ENCODE assay signal across 1 cellular context in the genomic region with DNA sequence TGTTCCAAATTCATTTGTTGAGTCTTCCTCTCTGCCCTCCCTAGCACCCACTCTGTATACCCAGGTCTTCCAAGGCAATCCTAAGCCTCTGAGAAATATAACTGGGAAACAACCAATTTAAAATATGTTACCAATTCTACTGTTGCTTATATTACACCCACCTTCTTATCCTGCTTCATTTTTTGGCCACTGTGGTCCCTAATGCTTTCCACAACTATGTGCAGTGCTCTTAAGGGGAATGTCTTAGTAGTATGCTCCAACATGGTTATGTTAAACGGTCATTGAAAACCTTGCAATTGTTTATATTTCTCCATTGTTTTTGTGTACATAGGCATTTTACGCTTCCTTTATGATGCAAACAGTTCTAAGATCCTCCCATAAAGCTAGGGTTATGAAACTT.
TF ChIP-seq lines count a peak whose summit lies in the region.

No MANE protein-coding gene starts in this region.

TF ChIP-seq in IMR-90, 13 proteins besides CTCF, POLR2A, EP300 and RAD21 (continued from another document):
- no peak for TF ChIP-seq RCOR1 (IDR thresholded peaks at IDR 0.05; ENCODE audit: insufficient replicate concordance, low read length)
- TF ChIP-seq MAFK (IDR thresholded peaks at IDR 0.05; ENCODE audit: low read depth, low read length), result no peak
- no peak for TF ChIP-seq MXI1 (IDR thresholded peaks at IDR 0.05; ENCODE audit: borderline replicate concordance, low read depth, low read length)
- TF ChIP-seq, protein P1, sequence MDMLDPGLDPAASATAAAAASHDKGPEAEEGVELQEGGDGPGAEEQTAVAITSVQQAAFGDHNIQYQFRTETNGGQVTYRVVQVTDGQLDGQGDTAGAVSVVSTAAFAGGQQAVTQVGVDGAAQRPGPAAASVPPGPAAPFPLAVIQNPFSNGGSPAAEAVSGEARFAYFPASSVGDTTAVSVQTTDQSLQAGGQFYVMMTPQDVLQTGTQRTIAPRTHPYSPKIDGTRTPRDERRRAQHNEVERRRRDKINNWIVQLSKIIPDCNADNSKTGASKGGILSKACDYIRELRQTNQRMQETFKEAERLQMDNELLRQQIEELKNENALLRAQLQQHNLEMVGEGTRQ (IDR thresholded peaks at IDR 0.05; ENCODE audit: low read depth, low read length), result no peak
